In genomic region chr14:61168126-61168525, GRCh38 we compare ENCODE assay signal across 30 cellular contexts.
"Had no signal": no experiment of that assay in that cellular context is flagged by ENCODE, and none has a peak within 500 bp of the region (broad histone marks: within the 10 kb centered on the region; RNA-seq: fewer than 3 reads in every experiment).

No MANE protein-coding gene starts in this region.

- H3K27me3 Mint-ChIP-seq: progenitor cell of endocrine pancreas, type B pancreatic cell had no signal

- H3K4me3 Mint-ChIP-seq: naive thymus-derived CD8-positive, alpha-beta T cell; natural killer cell treated with Interleukin-12 subunit alpha and Interleukin-12 subunit beta and Interleukin-15 and Interleukin-18, amount 100 ng/mL, for 72 hours; nephron progenitor cell; neural crest cell; stimulated activated effector memory CD8-positive, alpha-beta T cell treated with anti-CD3 and anti-CD28 coated beads, Interleukin-12 subunit alpha, Interleukin-12 subunit beta, amount 100 ng/mL, for 72 hours; stimulated activated naive B cell treated with anti-CD40 and anti-IgM and Interleukin-4, amounts not matched to agents 10 μg/mL and 1 μg/mL and 100 μg/mL, for 72 hours; stimulated activated naive CD8-positive, alpha-beta T cell treated with anti-CD3 and anti-CD28 coated beads, Interleukin-15, Interleukin-2, amounts not matched to agents 100 ng/mL and 50 ng/mL, for 24 hours; type B pancreatic cell had no signal

- ATAC-seq: naive thymus-derived CD8-positive, alpha-beta T cell; natural killer cell treated with Interleukin-12 subunit alpha and Interleukin-12 subunit beta and Interleukin-15 and Interleukin-18, amount 100 ng/mL, for 72 hours; psoas muscle; right cardiac atrium; right lobe of liver; stimulated activated effector memory CD8-positive, alpha-beta T cell treated with anti-CD3 and anti-CD28 coated beads, Interleukin-12 subunit alpha, Interleukin-12 subunit beta, amount 100 ng/mL, for 72 hours; stimulated activated naive B cell treated with anti-CD40 and anti-IgM and Interleukin-4, amounts not matched to agents 10 μg/mL and 1 μg/mL and 100 μg/mL, for 72 hours; upper lobe of right lung had no signal

- H3K4me3 ChIP-seq: ovary, psoas muscle, right lobe of liver, sigmoid colon, stomach, thoracic aorta, thyroid gland, tibial nerve, upper lobe of right lung, uterus had no signal

- H3K36me3 ChIP-seq: neutrophil, ovary, right lobe of liver, sigmoid colon, stomach, thoracic aorta, thyroid gland, tibial nerve, upper lobe of right lung, uterus had no signal

- H3K27ac Mint-ChIP-seq: naive thymus-derived CD8-positive, alpha-beta T cell; natural killer cell treated with Interleukin-12 subunit alpha and Interleukin-12 subunit beta and Interleukin-15 and Interleukin-18, amount 100 ng/mL, for 72 hours; nephron progenitor cell; progenitor cell of endocrine pancreas; stimulated activated effector memory CD8-positive, alpha-beta T cell treated with anti-CD3 and anti-CD28 coated beads, Interleukin-12 subunit alpha, Interleukin-12 subunit beta, amount 100 ng/mL, for 72 hours; stimulated activated naive B cell treated with anti-CD40 and anti-IgM and Interleukin-4, amounts not matched to agents 10 μg/mL and 1 μg/mL and 100 μg/mL, for 72 hours; stimulated activated naive CD8-positive, alpha-beta T cell treated with anti-CD3 and anti-CD28 coated beads, Interleukin-15, Interleukin-2, amounts not matched to agents 100 ng/mL and 50 ng/mL, for 24 hours; type B pancreatic cell had no signal

- H3K4me1 Mint-ChIP-seq: naive thymus-derived CD8-positive, alpha-beta T cell; neural crest cell; stimulated activated effector memory CD8-positive, alpha-beta T cell treated with anti-CD3 and anti-CD28 coated beads, Interleukin-12 subunit alpha, Interleukin-12 subunit beta, amount 100 ng/mL, for 72 hours; stimulated activated naive B cell treated with anti-CD40 and anti-IgM and Interleukin-4, amounts not matched to agents 10 μg/mL and 1 μg/mL and 100 μg/mL, for 72 hours had no signal

- DNase-seq: naive thymus-derived CD8-positive, alpha-beta T cell; nephron progenitor cell; nucleus accumbens; ovary; posterior cingulate gyrus; psoas muscle; right cardiac atrium; right lobe of liver; sigmoid colon; small intestine; stimulated activated CD4-positive, alpha-beta T cell treated with anti-CD3 and anti-CD28 coated beads, Interleukin-15, amount 100 ng/mL, for 24 hours; stimulated activated CD4-positive, alpha-beta T cell treated with anti-CD3 and anti-CD28 coated beads, Interleukin-2, amount 100 ng/mL, for 24 hours; stimulated activated CD4-positive, alpha-beta T cell treated with anti-CD3 and anti-CD28 coated beads, Interleukin-2, amount 100 ng/mL, for 48 hours; stimulated activated CD4-positive, alpha-beta T cell treated with anti-CD3 and anti-CD28 coated beads, Interleukin-4, amount 100 ng/mL, for 24 hours; stimulated activated naive B cell treated with anti-CD40 and anti-IgM and Interleukin-4, amounts not matched to agents 10 μg/mL and 1 μg/mL and 100 μg/mL, for 72 hours; stimulated activated naive CD4-positive, alpha-beta T cell treated with Interleukin-2 at 50 U/mL for 16 hours; stomach; thyroid gland; upper lobe of right lung; uterus had no signal

- H3K9me3 Mint-ChIP-seq: stimulated activated naive CD8-positive, alpha-beta T cell treated with anti-CD3 and anti-CD28 coated beads, Interleukin-15, Interleukin-2, amounts not matched to agents 100 ng/mL and 50 ng/mL, for 24 hours had no signal

- H3K4me1 ChIP-seq: psoas muscle, right lobe of liver, sigmoid colon, stomach, thyroid gland, upper lobe of right lung, uterus had no signal

- H3K27me3 ChIP-seq: ovary, right lobe of liver, sigmoid colon, stomach, thyroid gland, tibial nerve, upper lobe of right lung, uterus had no signal

- H3K27ac ChIP-seq: neutrophil, ovary, parathyroid adenoma, psoas muscle, right lobe of liver, sigmoid colon, stomach, thoracic aorta, thyroid gland, tibial nerve, upper lobe of right lung, uterus had no signal

- H3K9me3 ChIP-seq: neutrophil, ovary, psoas muscle, right lobe of liver, stomach, thyroid gland, upper lobe of right lung, uterus had no signal

- H3K36me3 Mint-ChIP-seq: natural killer cell treated with Interleukin-12 subunit alpha and Interleukin-12 subunit beta and Interleukin-15 and Interleukin-18, amount 100 ng/mL, for 72 hours; stimulated activated effector memory CD8-positive, alpha-beta T cell treated with anti-CD3 and anti-CD28 coated beads, Interleukin-12 subunit alpha, Interleukin-12 subunit beta, amount 100 ng/mL, for 72 hours; stimulated activated naive B cell treated with anti-CD40 and anti-IgM and Interleukin-4, amounts not matched to agents 10 μg/mL and 1 μg/mL and 100 μg/mL, for 72 hours; type B pancreatic cell had no signal
